ENCODE assay signal across 16 cellular contexts in the genomic region with DNA sequence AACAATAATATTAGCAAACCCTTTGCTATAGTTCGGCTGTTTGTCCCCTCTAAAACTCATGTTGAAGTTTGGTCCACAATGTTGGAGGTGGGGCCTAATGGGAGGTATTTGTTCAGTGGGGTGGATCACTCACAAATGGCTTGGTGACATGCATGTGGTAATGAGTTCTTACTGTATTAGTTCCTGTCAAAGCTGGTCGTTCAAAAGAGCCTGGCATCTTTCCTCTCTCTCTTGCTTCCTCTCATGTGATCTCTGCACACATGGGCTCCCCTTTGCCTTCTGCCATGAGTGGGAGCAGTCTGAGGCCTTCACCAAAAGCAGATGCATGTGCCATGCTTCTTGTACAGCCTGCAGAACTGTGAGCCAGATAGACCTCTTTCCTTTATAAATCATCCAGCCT.
"Had no signal": no experiment of that assay in that cellular context is flagged by ENCODE, and none has a peak within 500 bp of the region (broad histone marks: within the 10 kb centered on the region; RNA-seq: fewer than 3 reads in every experiment).

No MANE protein-coding gene starts in this region.

- H3K4me3 ChIP-seq: adrenal gland, breast epithelium, lung, tibial nerve had no signal

- H3K4me1 ChIP-seq: breast epithelium had no signal

- H3K9me3 Mint-ChIP-seq: mesothelial cell of epicardium, nephron progenitor cell had no signal

- ATAC-seq: activated CD4-positive, CD25-positive, alpha-beta regulatory T cell treated with anti-CD3 and anti-CD28 coated beads, Interleukin-2, amount 50 U/mL, for 24 hours; left lobe of liver; SK-N-SH treated with all-trans-retinoic acid at 6 μM for 48 hours had no signal

- H3K27ac Mint-ChIP-seq: mesothelial cell of epicardium, nephron progenitor cell had no signal

- DNase-seq: activated CD8-positive, alpha-beta memory T cell treated with anti-CD3 and anti-CD28 coated beads for 24 hours; activated CD8-positive, alpha-beta memory T cell treated with anti-CD3 and anti-CD28 coated beads, Interleukin-2, amount 50 U/mL, for 48 hours; activated gamma-delta T cell treated with Interleukin-2 at 50 U/mL for 16 hours; adrenal gland; effector CD4-positive, alpha-beta T cell; kidney; nephron progenitor cell; nucleus accumbens; stimulated activated CD8-positive, alpha-beta memory T cell treated with anti-CD3 and anti-CD28 coated beads, Interleukin-4, amount 100 ng/mL, for 48 hours had no signal

- H3K36me3 Mint-ChIP-seq: mesothelial cell of epicardium had no signal

- H3K4me3 Mint-ChIP-seq: mesothelial cell of epicardium, nephron progenitor cell had no signal

- H3K27ac ChIP-seq: adrenal gland, breast epithelium, tibial nerve had no signal

- H3K9me3 ChIP-seq: adrenal gland, breast epithelium, tibial nerve had no signal

- H3K36me3 ChIP-seq: adrenal gland, breast epithelium, tibial nerve had no signal
